19 cellular contexts compared by ENCODE assay signal in the genomic region with DNA sequence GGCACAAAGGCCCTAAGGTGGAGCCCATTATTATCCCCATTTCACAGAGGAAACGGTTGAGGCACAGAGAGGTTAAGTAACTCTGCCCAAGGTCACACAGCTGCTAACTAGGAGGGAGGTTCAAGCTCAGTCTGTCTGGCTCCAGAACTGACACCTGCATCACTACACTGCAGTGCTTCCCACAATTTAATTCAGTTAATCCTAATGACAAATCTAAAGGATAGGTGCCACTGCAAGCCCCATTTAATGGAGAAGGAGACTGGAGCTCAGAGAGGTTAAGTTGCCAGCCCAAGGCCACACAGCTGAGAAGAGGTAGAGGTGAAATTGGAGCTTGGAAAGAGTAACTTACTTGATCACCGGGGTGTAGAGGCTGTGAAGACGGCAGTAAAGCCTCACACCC.
DNase-seq lines count a peak whose midpoint lies in the region; ATAC-seq and TF ChIP-seq lines count a peak whose summit lies in the region.
"Had no signal": no experiment of that assay in that cellular context is flagged by ENCODE, and none has a peak within 500 bp of the region (broad histone marks: within the 10 kb centered on the region; RNA-seq: fewer than 3 reads in every experiment).

No MANE protein-coding gene starts in this region.

- no peak for ATAC-seq in activated CD8-positive, alpha-beta memory T cell treated with anti-CD3 and anti-CD28 coated beads, Interleukin-2, amount 10 ng/mL, durations not matched to agents 7 days and 5 days
- no peak for ATAC-seq in activated B cell treated with CpG ODN at 0.5 μM for 24 hours (ENCODE audit: low read depth)
- no peak for ATAC-seq in GM19324 (IDR thresholded peaks at IDR 0.05; ENCODE audit: low FRiP score, unreplicated experiment)

- POLR2A ChIA-PET in CD8-positive, alpha-beta memory T cell (lab: Charles Lee), result no interaction called here
- POLR2A ChIA-PET in activated B cell treated with CpG ODN at 0.5 μM for 24 hours (lab: Charles Lee), result no interaction called here

- H3K27ac Mint-ChIP-seq in activated CD8-positive, alpha-beta memory T cell treated with anti-CD3 and anti-CD28 coated beads, Interleukin-2, amount 10 ng/mL, durations not matched to agents 7 days and 5 days, result peak overlapping the region; percentile 22
- H3K27ac Mint-ChIP-seq in CD8-positive, alpha-beta memory T cell, result peak overlapping the region in 6 of 8 donors; percentile 5 to 71 (median 40)
- H3K27ac Mint-ChIP-seq in activated B cell treated with CpG ODN at 0.5 μM for 24 hours (peak overlapping the region; percentile 11), endothelial cell (ENCODE audit: unreplicated experiment) (peak overlapping the region; percentile 70)

- no peak overlapping the region for H3K4me3 Mint-ChIP-seq in activated CD8-positive, alpha-beta memory T cell treated with anti-CD3 and anti-CD28 coated beads, Interleukin-2, amount 10 ng/mL, durations not matched to agents 7 days and 5 days
- H3K4me3 Mint-ChIP-seq in CD8-positive, alpha-beta memory T cell, result no peak overlapping the region
- H3K4me3 Mint-ChIP-seq in activated B cell treated with CpG ODN at 0.5 μM for 24 hours, result no peak overlapping the region
- H3K4me3 Mint-ChIP-seq in endothelial cell (ENCODE audit: unreplicated experiment), result peak overlapping the region; percentile 84

- H3K9me3 ChIP-seq in CD8-positive, alpha-beta memory T cell (ENCODE audit: low read length), result no peaks in the 10 kb centered on the region
- H3K9me3 ChIP-seq: BLaER1 treated with 17β-estradiol and CSF1 and Interleukin-3, amounts not matched to agents 10 nM and 100 nM; MG63 had no signal

- H3K4me3 ChIP-seq in CD8-positive, alpha-beta memory T cell (ENCODE audit: low read length), result no peak overlapping the region
- H3K4me3 ChIP-seq: BLaER1 treated with 17β-estradiol and CSF1 and Interleukin-3, amounts not matched to agents 10 nM and 100 nM; GM23248; MG63 had no signal

- TF ChIP-seq CTCF in activated B cell treated with CpG ODN at 0.5 μM for 24 hours (IDR thresholded peaks at IDR 0.05), result no peak
- TF ChIP-seq CTCF in endothelial cell (IDR thresholded peaks at IDR 0.05; ENCODE audit: unreplicated experiment), result no peak

- H3K27me3 ChIP-seq in CD8-positive, alpha-beta memory T cell (ENCODE audit: insufficient read depth, low read length, poor library complexity, severe bottlenecking), result no peaks in the 10 kb centered on the region
- H3K27me3 ChIP-seq: BLaER1 treated with 17β-estradiol and CSF1 and Interleukin-3, amounts not matched to agents 10 nM and 100 nM; MG63 had no signal

- no peak overlapping the region for H3K27ac ChIP-seq in CD8-positive, alpha-beta memory T cell (ENCODE audit: low read depth, low read length)
- H3K27ac ChIP-seq: BLaER1 treated with 17β-estradiol and CSF1 and Interleukin-3, amounts not matched to agents 10 nM and 100 nM; GM23248 had no signal

- no peak for DNase-seq in activated CD8-positive, alpha-beta memory T cell treated with anti-CD3 and anti-CD28 coated beads, Interleukin-2, amount 10 ng/mL, durations not matched to agents 7 days and 5 days
- DNase-seq in activated CD8-positive, alpha-beta memory T cell treated with anti-CD3 and anti-CD28 coated beads for 24 hours, result no peak
- DNase-seq in CD8-positive, alpha-beta memory T cell, result no peak
- DNase-seq in activated B cell treated with CpG ODN at 0.5 μM for 24 hours, result no peak
- DNase-seq in endothelial cell (ENCODE audit: low spot score), result no peak
- DNase-seq in ureter (ENCODE audit: low spot score), result no peak
- DNase-seq in NCI-H187 treated with DMSO at 0.1 percent for 48 hours (lab: John Stamatoyannopoulos, UW), result no peak
- DNase-seq: DMS 273 treated with DMSO at 0.1 percent for 48 hours, GDM1, GM23248, MG63, NCI-H1092 treated with DMSO at 0.1 percent for 48 hours, NCI-H1694, NCI-H2107, NCI-H2227 treated with DMSO at 0.1 percent for 48 hours, NCI-H524 treated with DMSO at 0.1 percent for 48 hours, Right ventricle myocardium superior had no signal

- H3K27me3 Mint-ChIP-seq in activated CD8-positive, alpha-beta memory T cell treated with anti-CD3 and anti-CD28 coated beads, Interleukin-2, amount 10 ng/mL, durations not matched to agents 7 days and 5 days, result no peaks in the 10 kb centered on the region
- no peaks in the 10 kb centered on the region for H3K27me3 Mint-ChIP-seq in CD8-positive, alpha-beta memory T cell
- H3K27me3 Mint-ChIP-seq in activated B cell treated with CpG ODN at 0.5 μM for 24 hours (no peaks in the 10 kb centered on the region), endothelial cell (ENCODE audit: unreplicated experiment) (peaks cover 5% of the 10 kb centered on the region)

- no peaks in the 10 kb centered on the region for H3K4me1 Mint-ChIP-seq in activated CD8-positive, alpha-beta memory T cell treated with anti-CD3 and anti-CD28 coated beads, Interleukin-2, amount 10 ng/mL, durations not matched to agents 7 days and 5 days
- peaks cover 4 to 9% (median 7%) of the 10 kb centered on the region in 3 donors for H3K4me1 Mint-ChIP-seq in CD8-positive, alpha-beta memory T cell
- no peaks in the 10 kb centered on the region for H3K4me1 Mint-ChIP-seq in activated B cell treated with CpG ODN at 0.5 μM for 24 hours
- H3K4me1 Mint-ChIP-seq in endothelial cell (ENCODE audit: unreplicated experiment), result peaks cover 13% of the 10 kb centered on the region

- no peaks in the 10 kb centered on the region for H3K9me3 Mint-ChIP-seq in activated CD8-positive, alpha-beta memory T cell treated with anti-CD3 and anti-CD28 coated beads, Interleukin-2, amount 10 ng/mL, durations not matched to agents 7 days and 5 days (ENCODE audit: low read depth)
- no peaks in the 10 kb centered on the region for H3K9me3 Mint-ChIP-seq in CD8-positive, alpha-beta memory T cell
- H3K9me3 Mint-ChIP-seq in activated B cell treated with CpG ODN at 0.5 μM for 24 hours, result peaks cover 2% of the 10 kb centered on the region
- H3K9me3 Mint-ChIP-seq in endothelial cell (ENCODE audit: unreplicated experiment), result no peaks in the 10 kb centered on the region

- no peaks in the 10 kb centered on the region for H3K4me1 ChIP-seq in CD8-positive, alpha-beta memory T cell (ENCODE audit: insufficient read depth, low read length)

- H3K36me3 Mint-ChIP-seq in activated CD8-positive, alpha-beta memory T cell treated with anti-CD3 and anti-CD28 coated beads, Interleukin-2, amount 10 ng/mL, durations not matched to agents 7 days and 5 days, result peaks cover 34% of the 10 kb centered on the region
- H3K36me3 Mint-ChIP-seq in CD8-positive, alpha-beta memory T cell, result peaks cover 3 to 22% (median 9%) of the 10 kb centered on the region in 3 donors
- H3K36me3 Mint-ChIP-seq in activated B cell treated with CpG ODN at 0.5 μM for 24 hours (ENCODE audit: low read depth) (peaks cover 49% of the 10 kb centered on the region), endothelial cell (ENCODE audit: low read depth, unreplicated experiment) (peaks cover 45% of the 10 kb centered on the region)

- intact Hi-C loops in activated B cell treated with CpG ODN at 0.5 μM for 24 hours (cut with micrococcal nuclease), result no loop called here

- CTCF ChIA-PET in activated CD8-positive, alpha-beta memory T cell treated with anti-CD3 and anti-CD28 coated beads, Interleukin-2, amount 10 ng/mL, durations not matched to agents 7 days and 5 days (lab: Charles Lee), result interaction anchor here (1.5 kb wide), 1 partner anchor 21 kb away, joined by 8 read pairs; no protein-coding TSS in a partner anchor
- CTCF ChIA-PET in CD8-positive, alpha-beta memory T cell (lab: Charles Lee), result interaction anchor here (0.9 kb wide), 1 partner anchor 226 kb away, joined by 3 read pairs; no protein-coding TSS in a partner anchor
- CTCF ChIA-PET in activated B cell treated with CpG ODN at 0.5 μM for 24 hours (lab: Charles Lee), result interaction anchor here (1.0 kb wide), 1 partner anchor 22 kb away, joined by 3 read pairs; no protein-coding TSS in a partner anchor

- peaks cover 40% of the 10 kb centered on the region for H3K36me3 ChIP-seq in CD8-positive, alpha-beta memory T cell (ENCODE audit: insufficient read depth, low read length)
- H3K36me3 ChIP-seq: MG63 had no signal

Comparison
In these comparisons a context has a peak if more than half of its experiments do, and no peak if none do; other contexts are left out.
1. H3K27ac Mint-ChIP-seq: peak in every context shown above with its lines; median percentile 70 in endothelial cell; 40 in CD8-positive, alpha-beta memory T cell; 22 in activated CD8-positive, alpha-beta memory T cell treated with anti-CD3 and anti-CD28 coated beads, Interleukin-2, amount 10 ng/mL, durations not matched to agents 7 days and 5 days; 11 in activated B cell treated with CpG ODN at 0.5 μM for 24 hours.